ENCODE assay signal across 8 cellular contexts in the genomic region with DNA sequence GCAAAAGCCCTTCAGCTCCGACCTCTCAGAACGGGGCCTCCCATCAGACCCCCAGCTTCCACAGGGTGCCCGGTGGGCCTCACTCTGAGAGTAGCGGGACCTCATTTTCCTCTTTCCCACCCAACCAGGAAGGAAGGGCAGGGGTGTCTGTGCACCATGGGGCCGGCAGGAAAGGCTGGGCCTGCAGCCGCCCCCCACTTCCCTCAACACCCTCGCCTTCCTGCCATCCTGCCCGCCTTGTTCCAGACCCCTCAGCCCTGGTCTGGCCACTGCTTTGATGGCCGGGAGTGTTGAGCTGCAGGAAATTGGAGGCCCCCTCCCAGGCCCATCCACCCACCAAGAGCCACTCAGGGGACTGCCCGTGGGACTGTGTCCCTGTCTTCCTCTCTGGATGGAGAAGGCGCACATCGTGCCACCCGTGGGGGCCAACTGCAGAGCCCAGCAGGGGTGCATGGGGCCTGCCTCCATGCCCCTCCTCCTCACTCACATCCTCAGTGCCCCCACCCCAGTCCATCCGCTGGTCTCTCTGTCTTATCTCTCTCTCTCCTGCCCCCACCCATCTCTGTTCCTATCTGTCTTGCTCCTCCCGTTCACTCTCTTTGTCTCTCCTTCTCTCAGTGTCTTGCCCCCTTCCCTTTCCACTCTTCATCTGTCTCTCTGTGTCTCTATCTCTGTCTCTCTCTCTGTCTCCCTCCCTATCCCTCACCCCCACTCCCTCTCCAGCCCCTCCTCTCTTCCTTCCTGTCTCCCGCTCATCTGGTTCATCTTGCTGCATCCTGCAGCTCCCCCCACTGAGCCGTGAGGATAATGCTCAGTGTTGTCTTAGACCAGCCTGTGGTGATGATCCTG. TPM values are rescaled to one million over a fixed set of nuclear protein-coding genes. Genes with fewer than 3 reads are reported as not detected.
A peak's percentile ranks its signal among the peaks of the same experiment; 100 is the strongest.
DNase-seq lines count a peak whose midpoint lies in the region; ATAC-seq and TF ChIP-seq lines count a peak whose summit lies in the region.

No MANE protein-coding gene starts in this region.

- POLR2A ChIA-PET in HCT116 (lab: Charles Lee) = no interaction called here

- no peak; the same call in 1 of the 2 replicates for TF ChIP-seq RAD21 in HCT116 (IDR thresholded peaks at IDR 0.05; ENCODE audit: low read depth)

- H3K4me3 ChIP-seq in HCT116 (replicated peaks in 1 of 2; ENCODE audit: low read depth in 1 of 2, low read length in 2 of 2) (no peak overlapping the region), stomach smooth muscle (ENCODE audit: low read length in 2 of 2) (peak overlapping the region in 1 of 2 donors; percentile 72)

- CTCF ChIA-PET in HCT116 (lab: Charles Lee) = interaction anchor here (1.0 kb wide), 1 partner anchor 118 kb away, joined by 3 read pairs; no protein-coding TSS in a partner anchor

- RAD21 ChIA-PET in HCT116 (lab: Charles Lee; ENCODE audit: low non-redundant PET in 1 of 2, low total read pairs in 2 of 2, uncharacterized antibody in 2 of 2, unreplicated experiment in 2 of 2) = interaction anchor here in 1 of 2 experiments (0.8 kb wide), 1 partner anchor 225 kb away, joined by 3 read pairs; no protein-coding TSS in a partner anchor

- H3K9me3 ChIP-seq in HCT116 (ENCODE audit: control insufficient read depth in 1 of 2, insufficient read depth in 1 of 2, low read depth in 1 of 2, low read length in 2 of 2) (no peaks in the 10 kb centered on the region), stomach smooth muscle (ENCODE audit: control insufficient read depth in 2 of 2, low read length in 2 of 2) (no peaks in the 10 kb centered on the region)

- H3K9ac ChIP-seq in HCT116 (ENCODE audit: low read length) = no peak overlapping the region
- H3K9ac ChIP-seq in stomach smooth muscle (ENCODE audit: low read length in 2 of 2) = no peak overlapping the region

- H3K27me3 Mint-ChIP-seq in T-helper 1 cell treated with Interleukin-12 subunit alpha and Interleukin-12 subunit beta and Interleukin-4 antibody, amounts not matched to agents 30 μg/mL and 1 μg/mL, for 36 hours (ENCODE audit: low read depth) = peaks cover 53% of the 10 kb centered on the region

- peak; percentile 62 for DNase-seq in AG08395 (ENCODE audit: low spot score)
- no peak for DNase-seq in HCT116 (ENCODE audit: low read depth, low spot score)
- peak; percentile 52 for DNase-seq in glomerular visceral epithelial cell (ENCODE audit: extremely low spot score)
- no peak for DNase-seq in NCI-H187 (lab: John Stamatoyannopoulos, UW)
- no peak for DNase-seq in NK-92 treated with Interleukin-12 subunit alpha and Interleukin-12 subunit beta, amount 100 ng/mL, for 24 hours (lab: John Stamatoyannopoulos, UW)

- no peak overlapping the region for H3K27ac ChIP-seq in HCT116 (ENCODE audit: low read depth, low read length)
- peak overlapping the region; percentile 73 for H3K27ac ChIP-seq in stomach smooth muscle (ENCODE audit: low read length)

- no peaks in the 10 kb centered on the region for H3K36me3 Mint-ChIP-seq in T-helper 1 cell treated with Interleukin-12 subunit alpha and Interleukin-12 subunit beta and Interleukin-4 antibody, amounts not matched to agents 30 μg/mL and 1 μg/mL, for 36 hours (ENCODE audit: low read depth)

- H4K20me1 ChIP-seq in HCT116 (ENCODE audit: insufficient read depth) = no peaks in the 10 kb centered on the region

- no peaks in the 10 kb centered on the region for H3K27me3 ChIP-seq in HCT116 (ENCODE audit: insufficient read depth, low read length)
- peaks cover 5 to 20% of the 10 kb centered on the region in 2 donors for H3K27me3 ChIP-seq in stomach smooth muscle (ENCODE audit: control insufficient read depth in 1 of 2, insufficient read depth in 2 of 2, low read length in 2 of 2)

- H3K79me2 ChIP-seq in HCT116 (ENCODE audit: insufficient read depth, low read length) = peaks cover 22% of the 10 kb centered on the region; the same call in 1 of the 2 replicates

- no peak overlapping the region for H3K4me2 ChIP-seq in HCT116 (ENCODE audit: low read length)

- H3K4me1 Mint-ChIP-seq in T-helper 1 cell treated with Interleukin-12 subunit alpha and Interleukin-12 subunit beta and Interleukin-4 antibody, amounts not matched to agents 30 μg/mL and 1 μg/mL, for 36 hours (ENCODE audit: low read depth) = peaks cover 10% of the 10 kb centered on the region

- H3K4me1 ChIP-seq in HCT116 (ENCODE audit: control insufficient read depth in 1 of 2, insufficient read depth in 2 of 2, low read length in 2 of 2) (peaks cover 10 to 59% of the 10 kb centered on the region in 2 experiments), stomach smooth muscle (ENCODE audit: control insufficient read depth, insufficient read depth, low read length) (peaks cover 46% of the 10 kb centered on the region)

- H3K9me2 ChIP-seq in HCT116 (ENCODE audit: insufficient read depth) = no peaks in the 10 kb centered on the region

- TF ChIP-seq POLR2A in HCT116 (IDR thresholded peaks at IDR 0.05; ENCODE audit: borderline replicate concordance, extremely low read depth, insufficient read depth, insufficient read length) = no peak

- H3K36me3 ChIP-seq in HCT116 (ENCODE audit: control insufficient read depth in 1 of 2, insufficient read depth in 2 of 2, low read length in 2 of 2) (no peaks in the 10 kb centered on the region), stomach smooth muscle (ENCODE audit: control insufficient read depth in 2 of 2, insufficient read depth in 2 of 2, low read length in 2 of 2) (no peaks in the 10 kb centered on the region)

- no peak; a peak in 1 of 6 replicates for TF ChIP-seq CTCF in HCT116 (IDR thresholded peaks at IDR 0.05 in 2 of 3, conservative IDR thresholded peaks at IDR 0.05 in 1 of 3; ENCODE audit: borderline replicate concordance in 1 of 3, insufficient read depth in 1 of 3, low read depth in 2 of 3, low read length in 2 of 3)

- no TSS peak for BruUV-seq in HCT116 (replicated peaks; lab: Mats Ljungman, UMichigan)

- intact Hi-C loops in HCT116 (cut with micrococcal nuclease) = loop anchor here (5.0 kb wide), 1 partner anchor 116 kb away; no protein-coding TSS in a partner anchor

- H3K4me3 Mint-ChIP-seq in T-helper 1 cell treated with Interleukin-12 subunit alpha and Interleukin-12 subunit beta and Interleukin-4 antibody, amounts not matched to agents 30 μg/mL and 1 μg/mL, for 36 hours = peak overlapping the region; percentile 62

- no peak overlapping the region for H2AFZ ChIP-seq in HCT116 (ENCODE audit: low read depth, low read length, poor library complexity, severe bottlenecking)

- no peak overlapping the region for H3K27ac Mint-ChIP-seq in T-helper 1 cell treated with Interleukin-12 subunit alpha and Interleukin-12 subunit beta and Interleukin-4 antibody, amounts not matched to agents 30 μg/mL and 1 μg/mL, for 36 hours

- no peaks in the 10 kb centered on the region for H3K9me3 Mint-ChIP-seq in T-helper 1 cell treated with Interleukin-12 subunit alpha and Interleukin-12 subunit beta and Interleukin-4 antibody, amounts not matched to agents 30 μg/mL and 1 μg/mL, for 36 hours

- ATAC-seq in HCT116 (peak; percentile 30), HG03108 (IDR thresholded peaks at IDR 0.05; ENCODE audit: unreplicated experiment) (no peak)

TF ChIP-seq in HCT116, 20 proteins besides CTCF, POLR2A, EP300 and RAD21 (continues in another document):
- TF ChIP-seq EZH2phosphoT487 (IDR thresholded peaks at IDR 0.05; ENCODE audit: borderline replicate concordance) (no peak), SRF (IDR thresholded peaks at IDR 0.05; ENCODE audit: low read depth) (no peak), ZNF274 (IDR thresholded peaks at IDR 0.05; ENCODE audit: low read depth, low read length) (no peak), FOSL1 (IDR thresholded peaks at IDR 0.05; ENCODE audit: low read depth) (no peak), EZH2 (IDR thresholded peaks at IDR 0.05) (no peak), CEBPB (IDR thresholded peaks at IDR 0.05; ENCODE audit: low read depth) (no peak), SIN3A (IDR thresholded peaks at IDR 0.05; ENCODE audit: low read depth) (no peak), TCF7L2 (IDR thresholded peaks at IDR 0.05; ENCODE audit: borderline replicate concordance, extremely low read depth, insufficient read depth, insufficient read length) (no peak), YY1 (IDR thresholded peaks at IDR 0.05; ENCODE audit: extremely low read depth, insufficient replicate concordance, low read depth, low read length) (no peak), EGR1 (IDR thresholded peaks at IDR 0.05; ENCODE audit: low read depth) (no peak), ZFX (IDR thresholded peaks at IDR 0.05) (no peak), JUND (IDR thresholded peaks at IDR 0.05) (no peak)
- TF ChIP-seq, protein P1, sequence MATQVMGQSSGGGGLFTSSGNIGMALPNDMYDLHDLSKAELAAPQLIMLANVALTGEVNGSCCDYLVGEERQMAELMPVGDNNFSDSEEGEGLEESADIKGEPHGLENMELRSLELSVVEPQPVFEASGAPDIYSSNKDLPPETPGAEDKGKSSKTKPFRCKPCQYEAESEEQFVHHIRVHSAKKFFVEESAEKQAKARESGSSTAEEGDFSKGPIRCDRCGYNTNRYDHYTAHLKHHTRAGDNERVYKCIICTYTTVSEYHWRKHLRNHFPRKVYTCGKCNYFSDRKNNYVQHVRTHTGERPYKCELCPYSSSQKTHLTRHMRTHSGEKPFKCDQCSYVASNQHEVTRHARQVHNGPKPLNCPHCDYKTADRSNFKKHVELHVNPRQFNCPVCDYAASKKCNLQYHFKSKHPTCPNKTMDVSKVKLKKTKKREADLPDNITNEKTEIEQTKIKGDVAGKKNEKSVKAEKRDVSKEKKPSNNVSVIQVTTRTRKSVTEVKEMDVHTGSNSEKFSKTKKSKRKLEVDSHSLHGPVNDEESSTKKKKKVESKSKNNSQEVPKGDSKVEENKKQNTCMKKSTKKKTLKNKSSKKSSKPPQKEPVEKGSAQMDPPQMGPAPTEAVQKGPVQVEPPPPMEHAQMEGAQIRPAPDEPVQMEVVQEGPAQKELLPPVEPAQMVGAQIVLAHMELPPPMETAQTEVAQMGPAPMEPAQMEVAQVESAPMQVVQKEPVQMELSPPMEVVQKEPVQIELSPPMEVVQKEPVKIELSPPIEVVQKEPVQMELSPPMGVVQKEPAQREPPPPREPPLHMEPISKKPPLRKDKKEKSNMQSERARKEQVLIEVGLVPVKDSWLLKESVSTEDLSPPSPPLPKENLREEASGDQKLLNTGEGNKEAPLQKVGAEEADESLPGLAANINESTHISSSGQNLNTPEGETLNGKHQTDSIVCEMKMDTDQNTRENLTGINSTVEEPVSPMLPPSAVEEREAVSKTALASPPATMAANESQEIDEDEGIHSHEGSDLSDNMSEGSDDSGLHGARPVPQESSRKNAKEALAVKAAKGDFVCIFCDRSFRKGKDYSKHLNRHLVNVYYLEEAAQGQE (IDR thresholded peaks at IDR 0.05; ENCODE audit: low read depth) = no peak
- TF ChIP-seq, protein P2, sequence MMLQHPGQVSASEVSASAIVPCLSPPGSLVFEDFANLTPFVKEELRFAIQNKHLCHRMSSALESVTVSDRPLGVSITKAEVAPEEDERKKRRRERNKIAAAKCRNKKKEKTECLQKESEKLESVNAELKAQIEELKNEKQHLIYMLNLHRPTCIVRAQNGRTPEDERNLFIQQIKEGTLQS (IDR thresholded peaks at IDR 0.05) = no peak

RNA-seq across cellular contexts. Expression of a gene that starts 1.8 kb away (rescaled TPM):
- total RNA-seq in HCT116 (2021; ENCODE audit: unreplicated experiment) = 47.3 TPM
- 38.1 and 39.1 TPM in 2 replicates for polyA plus RNA-seq in HCT116 (2012)

Comparison
In these comparisons a context has a peak if more than half of its experiments do, and no peak if none do; other contexts are left out.
1. DNase-seq: peak in AG08395 (single experiment) and glomerular visceral epithelial cell (single experiment); none in HCT116 (single experiment), NCI-H187 (0 of 2) and NK-92 treated with Interleukin-12 subunit alpha and Interleukin-12 subunit beta, amount 100 ng/mL, for 24 hours (single experiment).